In the genomic region with DNA sequence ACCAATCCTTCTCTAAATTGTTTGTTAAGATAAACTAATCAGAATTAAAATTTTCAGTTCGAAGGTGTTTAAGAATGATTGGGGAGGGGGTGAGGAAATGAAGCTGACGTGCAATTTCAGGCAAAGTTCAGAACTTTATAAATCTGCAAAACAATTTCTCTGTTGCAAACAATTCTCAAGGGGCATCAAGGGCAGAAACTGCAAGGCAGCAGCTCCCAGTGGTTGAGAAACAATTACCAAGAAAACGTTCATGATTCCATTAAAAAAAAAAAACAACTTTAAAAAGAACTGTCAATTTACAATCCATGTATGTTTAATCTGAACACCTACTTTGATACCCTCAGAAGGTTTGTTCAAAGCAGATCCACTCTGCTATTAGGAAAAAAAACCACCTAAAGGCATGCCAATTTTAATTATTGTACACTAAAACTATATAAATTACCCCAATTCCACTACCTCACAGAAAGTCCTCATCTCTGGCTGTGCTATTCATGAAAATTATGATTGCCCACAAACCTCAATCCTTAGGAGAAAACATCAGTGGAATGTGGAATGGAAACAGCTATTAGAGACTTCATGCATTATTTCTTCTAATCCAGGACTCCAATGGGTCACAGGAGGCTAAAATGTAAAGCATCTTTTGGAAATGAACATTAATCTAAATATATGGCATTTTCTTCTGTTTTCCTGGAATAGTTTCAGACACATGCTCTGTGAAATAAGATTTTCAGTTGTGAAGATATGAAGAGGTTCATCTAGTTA, we compare ENCODE assay signal across 23 cellular contexts.
DNase-seq lines count a peak whose midpoint lies in the region; ATAC-seq, FAIRE-seq and TF ChIP-seq lines count a peak whose summit lies in the region.
"Had no signal": no experiment of that assay in that cellular context is flagged by ENCODE, and none has a peak within 500 bp of the region (broad histone marks: within the 10 kb centered on the region; RNA-seq: fewer than 3 reads in every experiment).

No MANE protein-coding gene starts in this region.

- H3K36me3 ChIP-seq in left ventricle myocardium inferior (peaks cover 13% of the 10 kb centered on the region), right atrium auricular region (peaks cover 13% of the 10 kb centered on the region), astrocyte (ENCODE audit: insufficient read depth, low read length) (no peaks in the 10 kb centered on the region), mesenchymal stem cell (ENCODE audit: control insufficient read depth in 1 of 2, insufficient read depth in 2 of 2, low read depth in 1 of 2, low read length in 2 of 2) (peaks cover 14 to 47% of the 10 kb centered on the region in 2 experiments), smooth muscle cell (ENCODE audit: low read depth) (no peaks in the 10 kb centered on the region)
- H3K36me3 ChIP-seq: WERI-Rb-1 had no signal

- no peaks in the 10 kb centered on the region for H3K27me3 Mint-ChIP-seq in astrocyte (ENCODE audit: low read depth, unreplicated experiment)
- H3K27me3 Mint-ChIP-seq: naive B cell had no signal

- H3K9me3 Mint-ChIP-seq in astrocyte (ENCODE audit: unreplicated experiment), result no peaks in the 10 kb centered on the region
- H3K9me3 Mint-ChIP-seq: naive B cell; T-helper 2 cell treated with Interferon-gamma antibody and Interleukin-4, amounts not matched to agents 5 μg/mL and 100 μg/mL, for 36 hours had no signal

- H3K79me1 ChIP-seq in mesenchymal stem cell (replicated peaks; ENCODE audit: low read length, poor library complexity, severe bottlenecking), result peaks cover 21% of the 10 kb centered on the region

- no peak overlapping the region for H3K4ac ChIP-seq in mesenchymal stem cell (ENCODE audit: low read depth in 1 of 2, low read length in 2 of 2)

- peak overlapping the region; percentile 85 for H3K27ac Mint-ChIP-seq in astrocyte (ENCODE audit: unreplicated experiment)
- H3K27ac Mint-ChIP-seq: naive B cell; T-helper 2 cell treated with Interferon-gamma antibody and Interleukin-4, amounts not matched to agents 5 μg/mL and 100 μg/mL, for 36 hours had no signal

- no peak overlapping the region for H4K8ac ChIP-seq in mesenchymal stem cell (ENCODE audit: low read length)

- no peaks in the 10 kb centered on the region for H3K27me3 ChIP-seq in left ventricle myocardium inferior (ENCODE audit: low read depth)
- no peaks in the 10 kb centered on the region for H3K27me3 ChIP-seq in right atrium auricular region
- no peaks in the 10 kb centered on the region for H3K27me3 ChIP-seq in astrocyte (ENCODE audit: insufficient read depth, low read length)
- no peaks in the 10 kb centered on the region for H3K27me3 ChIP-seq in mesenchymal stem cell (ENCODE audit: control insufficient read depth in 1 of 2, insufficient read depth in 1 of 2, low read length in 2 of 2)
- no peaks in the 10 kb centered on the region for H3K27me3 ChIP-seq in smooth muscle cell (ENCODE audit: low read depth)

- peaks cover 64% of the 10 kb centered on the region for H3K4me1 Mint-ChIP-seq in astrocyte (ENCODE audit: low read depth, unreplicated experiment)
- H3K4me1 Mint-ChIP-seq: naive B cell had no signal

- H3K36me3 Mint-ChIP-seq in astrocyte (ENCODE audit: low read depth, unreplicated experiment), result peaks cover 17% of the 10 kb centered on the region

- no peak overlapping the region for H2AK5ac ChIP-seq in mesenchymal stem cell (ENCODE audit: low read length, severe bottlenecking)

- H3K9me3 ChIP-seq in left ventricle myocardium inferior (replicated peaks) (no peaks in the 10 kb centered on the region), right atrium auricular region (no peaks in the 10 kb centered on the region), astrocyte (ENCODE audit: insufficient read depth, low read depth, low read length) (no peaks in the 10 kb centered on the region), mesenchymal stem cell (ENCODE audit: control insufficient read depth, low read length) (no peaks in the 10 kb centered on the region), smooth muscle cell (replicated peaks; ENCODE audit: low read depth) (no peaks in the 10 kb centered on the region)

- no peak overlapping the region for H4K91ac ChIP-seq in mesenchymal stem cell (ENCODE audit: low read length)

- FAIRE-seq in astrocyte (lab: Jason Lieb, UNC), result peak; percentile 39
- FAIRE-seq: D721Med had no signal

- DNase-seq in left ventricle myocardium inferior, result no peak
- DNase-seq in right atrium auricular region (ENCODE audit: low spot score), result no peak
- peak; percentile 62 for DNase-seq in astrocyte (ENCODE audit: low read depth)
- no peak for DNase-seq in mesenchymal stem cell
- DNase-seq in smooth muscle cell (lab: John Stamatoyannopoulos, UW; ENCODE audit: unreplicated experiment), result no peak
- no peak for DNase-seq in KBM-7
- no peak for DNase-seq in D341Med (ENCODE audit: low spot score)
- DNase-seq: activated CD4-positive, alpha-beta T cell treated with anti-CD3 and anti-CD28 coated beads, Interleukin-2, amount 50 U/mL, for 4 hours; C1 segment of cervical spinal cord; central memory CD4-positive, alpha-beta T cell; foreskin melanocyte; H7; KG1; MV-4-11; naive B cell; NCI-H2171; NCI-H526; nucleus accumbens; substantia nigra; WERI-Rb-1 had no signal

- no peak overlapping the region for H2BK120ac ChIP-seq in mesenchymal stem cell (ENCODE audit: low read depth, low read length)

- H3F3A ChIP-seq in smooth muscle cell (ENCODE audit: low read depth), result no peaks in the 10 kb centered on the region

- H2BK12ac ChIP-seq in mesenchymal stem cell (ENCODE audit: low read length in 2 of 2), result no peak overlapping the region

- H3K27ac ChIP-seq in left ventricle myocardium inferior (replicated peaks) (peak overlapping the region; percentile 21), right atrium auricular region (no peak overlapping the region), astrocyte (ENCODE audit: low read depth, low read length) (peak overlapping the region; percentile 60), mesenchymal stem cell (ENCODE audit: low read length, poor library complexity, severe bottlenecking) (peak overlapping the region; percentile 87), smooth muscle cell (ENCODE audit: low read depth) (peak overlapping the region; percentile 53)
- H3K27ac ChIP-seq: WERI-Rb-1 had no signal

- peaks cover 12% of the 10 kb centered on the region for H4K20me1 ChIP-seq in astrocyte (ENCODE audit: insufficient read depth, low read length)
- H4K20me1 ChIP-seq in smooth muscle cell (ENCODE audit: low read depth), result no peaks in the 10 kb centered on the region

- no peak overlapping the region for H3K23ac ChIP-seq in mesenchymal stem cell (ENCODE audit: low read length in 2 of 2)

- no peak overlapping the region for H3K14ac ChIP-seq in mesenchymal stem cell (ENCODE audit: low read length in 2 of 2)

- no peak overlapping the region for H3K4me3 Mint-ChIP-seq in astrocyte (ENCODE audit: unreplicated experiment)
- H3K4me3 Mint-ChIP-seq: naive B cell had no signal

- intact Hi-C loops in left ventricle myocardium inferior (cut with micrococcal nuclease), result no loop called here

- H2BK15ac ChIP-seq in mesenchymal stem cell (ENCODE audit: low read depth, poor library complexity, severe bottlenecking), result no peak overlapping the region

- H3K4me3 ChIP-seq in left ventricle myocardium inferior (no peak overlapping the region), right atrium auricular region (no peak overlapping the region), astrocyte (ENCODE audit: insufficient read depth, low read depth, low read length) (no peak overlapping the region), mesenchymal stem cell (ENCODE audit: insufficient read depth in 1 of 2, low read depth in 1 of 2, low read length in 2 of 2) (peak overlapping the region in 1 of 2 experiments; percentile 44), smooth muscle cell (no peak overlapping the region)

- H2AFZ ChIP-seq in astrocyte (ENCODE audit: low read depth, low read length), result no peak overlapping the region
- H2AFZ ChIP-seq in mesenchymal stem cell (ENCODE audit: low read depth, low read length), result no peak overlapping the region
- H2AFZ ChIP-seq in smooth muscle cell (ENCODE audit: low read depth), result no peak overlapping the region

- H3K9ac ChIP-seq in astrocyte (ENCODE audit: low read length) (peak overlapping the region; percentile 27), mesenchymal stem cell (ENCODE audit: low read length) (peak overlapping the region; percentile 70), smooth muscle cell (ENCODE audit: low read depth) (no peak overlapping the region)

- H3K4me2 ChIP-seq in astrocyte (ENCODE audit: low read length), result peak overlapping the region; percentile 53
- H3K4me2 ChIP-seq in mesenchymal stem cell (ENCODE audit: low read length, poor library complexity, severe bottlenecking), result no peak overlapping the region
- H3K4me2 ChIP-seq in smooth muscle cell, result peak overlapping the region; percentile 24

- 89% methylated on average over 3 of the region's 3 CpGs for WGBS in mesenchymal stem cell
- 84% methylated on average over 3 of the region's 3 CpGs for WGBS in smooth muscle cell (ENCODE audit: low lambda C conversion rate)

- H3K79me2 ChIP-seq in astrocyte (ENCODE audit: insufficient read depth, low read length) (peaks cover 15% of the 10 kb centered on the region), smooth muscle cell (ENCODE audit: low read depth) (no peaks in the 10 kb centered on the region)

- ATAC-seq in HG02981 (IDR thresholded peaks at IDR 0.05; ENCODE audit: unreplicated experiment), result no peak

- TF ChIP-seq CTCF in left ventricle myocardium inferior (IDR thresholded peaks at IDR 0.05; ENCODE audit: borderline replicate concordance) (no peak), right atrium auricular region (IDR thresholded peaks at IDR 0.05) (no peak), astrocyte (IDR thresholded peaks at IDR 0.05; ENCODE audit: insufficient read depth, low read depth, low read length) (no peak), smooth muscle cell (IDR thresholded peaks at IDR 0.05; ENCODE audit: borderline replicate concordance, insufficient read depth, poor library complexity, severe bottlenecking) (no peak)

- H3K4me1 ChIP-seq in left ventricle myocardium inferior, result peaks cover 20% of the 10 kb centered on the region
- H3K4me1 ChIP-seq in right atrium auricular region, result peaks cover 0 to 21% of the 10 kb centered on the region in 2 donors
- H3K4me1 ChIP-seq in astrocyte (ENCODE audit: insufficient read depth, low read length), result peaks cover 29% of the 10 kb centered on the region
- peaks cover 21% of the 10 kb centered on the region for H3K4me1 ChIP-seq in mesenchymal stem cell (ENCODE audit: control insufficient read depth, insufficient read depth, low read depth, low read length)
- H3K4me1 ChIP-seq in smooth muscle cell (ENCODE audit: low read depth), result peaks cover 7% of the 10 kb centered on the region

- H2BK5ac ChIP-seq in mesenchymal stem cell (ENCODE audit: low read depth, low read length, poor library complexity, severe bottlenecking), result no peak overlapping the region

- in situ Hi-C loops in KBM-7 (cut with MboI; ENCODE audit: low pct_unique_long_range_greater_than_20kb, low sequenced_read_pairs), result no loop called here

- no peak overlapping the region for H3K18ac ChIP-seq in mesenchymal stem cell (ENCODE audit: low read depth in 1 of 2, low read length in 2 of 2)

Comparison
In these comparisons a context has a peak if more than half of its experiments do, and no peak if none do; other contexts are left out.
1. H3K27ac ChIP-seq: peak in left ventricle myocardium inferior (single experiment), astrocyte (single experiment), mesenchymal stem cell (single experiment) and smooth muscle cell (single experiment); none in right atrium auricular region (0 of 2).